ENCODE assay signal across 20 cellular contexts in the genomic region with DNA sequence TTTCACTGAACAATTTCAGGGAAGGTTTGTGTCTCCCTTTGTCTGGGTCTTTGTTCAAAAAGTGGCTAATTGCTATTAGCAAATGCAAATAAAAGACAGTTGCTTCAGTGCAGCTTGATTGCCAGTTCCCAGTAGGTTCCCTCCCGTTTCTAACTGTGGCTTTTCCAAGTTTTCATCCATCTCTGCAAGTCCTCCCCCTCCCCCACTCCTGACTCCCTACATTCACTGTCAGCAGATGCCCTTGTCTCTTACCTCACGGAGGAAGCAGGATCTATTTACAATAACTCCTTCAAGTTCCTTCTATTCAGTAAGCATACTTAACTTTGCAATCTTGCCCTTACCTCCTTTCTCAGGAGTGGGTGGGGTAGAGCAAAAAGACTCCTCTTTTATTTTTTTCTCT. TPM values are rescaled to one million over a fixed set of nuclear protein-coding genes. Genes with fewer than 3 reads are reported as not detected.
DNase-seq lines count a peak whose midpoint lies in the region; ATAC-seq and TF ChIP-seq lines count a peak whose summit lies in the region.
"Had no signal": no experiment of that assay in that cellular context is flagged by ENCODE, and none has a peak within 500 bp of the region (broad histone marks: within the 10 kb centered on the region; RNA-seq: fewer than 3 reads in every experiment).

No MANE protein-coding gene starts in this region.

- H3K36me3 ChIP-seq in GM23338 (ENCODE audit: insufficient read depth) (no peaks in the 10 kb centered on the region), NT2/D1 (ENCODE audit: insufficient read depth, insufficient read length, low read length) (no peaks in the 10 kb centered on the region), neuronal stem cell (replicated peaks in 1 of 2; ENCODE audit: control insufficient read depth in 2 of 2, insufficient read depth in 2 of 2, low read length in 2 of 2) (no peaks in the 10 kb centered on the region)
- H3K36me3 ChIP-seq: adrenal gland, sigmoid colon had no signal

- H3K79me2 ChIP-seq in GM23338 (replicated peaks; ENCODE audit: insufficient read depth), result no peaks in the 10 kb centered on the region

- H3K4me2 ChIP-seq in GM23338, result peak overlapping the region; percentile 66
- no peak overlapping the region for H3K4me2 ChIP-seq in neuronal stem cell (ENCODE audit: insufficient read depth, low read length, poor library complexity, severe bottlenecking)

- H3K9ac ChIP-seq in NT2/D1 (ENCODE audit: insufficient read length, low read depth) (no peak overlapping the region), neuronal stem cell (ENCODE audit: low read depth, low read length, poor library complexity) (no peak overlapping the region)

- no peaks in the 10 kb centered on the region for H3F3A ChIP-seq in GM23338 (replicated peaks; ENCODE audit: low read depth)

- H3K9me3 Mint-ChIP-seq in GM23338, result peaks cover 2% of the 10 kb centered on the region; the same call in 1 of the 3 replicates
- H3K9me3 Mint-ChIP-seq: CD4-positive, alpha-beta memory T cell; natural killer cell treated with Interleukin-12 subunit alpha and Interleukin-12 subunit beta and Interleukin-15 and Interleukin-18, amount 100 ng/mL, for 72 hours had no signal

- no peaks in the 10 kb centered on the region for H4K20me1 ChIP-seq in GM23338 (replicated peaks; ENCODE audit: insufficient read depth)

- no peak overlapping the region for H3K4me3 ChIP-seq in GM23338
- H3K4me3 ChIP-seq in NT2/D1 (ENCODE audit: insufficient read length, low read depth), result no peak overlapping the region
- no peak overlapping the region for H3K4me3 ChIP-seq in fibroblast of mammary gland (ENCODE audit: control insufficient read depth, low read depth, low read length)
- H3K4me3 ChIP-seq in neuronal stem cell (ENCODE audit: low read length in 2 of 2), result no peak overlapping the region
- H3K4me3 ChIP-seq: adrenal gland, sigmoid colon had no signal

- no peak overlapping the region for H2BK15ac ChIP-seq in neuronal stem cell (ENCODE audit: low read length)

- no peak overlapping the region for H4K8ac ChIP-seq in neuronal stem cell (ENCODE audit: low read depth, low read length)

- H2BK5ac ChIP-seq in neuronal stem cell (ENCODE audit: low read length), result no peak overlapping the region

- H3K4me1 Mint-ChIP-seq in GM23338, result peaks cover 40% of the 10 kb centered on the region

- ATAC-seq in GM23338 (peak; percentile 39), HG02981 (IDR thresholded peaks at IDR 0.05; ENCODE audit: unreplicated experiment) (no peak)
- ATAC-seq: left ventricle myocardium superior; natural killer cell treated with Interleukin-12 subunit alpha and Interleukin-12 subunit beta and Interleukin-15 and Interleukin-18, amount 100 ng/mL, for 72 hours had no signal

- H3K9me3 ChIP-seq in NT2/D1 (ENCODE audit: insufficient read depth, low read length) (no peaks in the 10 kb centered on the region), neuronal stem cell (replicated peaks in 1 of 2; ENCODE audit: control insufficient read depth in 2 of 2, insufficient read depth in 1 of 2, low read depth in 1 of 2, low read length in 2 of 2) (no peaks in the 10 kb centered on the region)
- H3K9me3 ChIP-seq: adrenal gland, sigmoid colon had no signal

- TF ChIP-seq CTCF in GM23338 (conservative IDR thresholded peaks at IDR 0.05; ENCODE audit: low read depth in 2 of 2) (no peak), fibroblast of mammary gland (conservative IDR thresholded peaks at IDR 0.05; ENCODE audit: control insufficient read depth, insufficient read depth, low read depth, low read length) (no peak)

- no peak overlapping the region for H2AK5ac ChIP-seq in neuronal stem cell (ENCODE audit: low read depth, low read length)

- DNase-seq in GM23338 (ENCODE audit: low spot score), result peak; percentile 57
- peak; percentile 35 for DNase-seq in NT2/D1 (ENCODE audit: low read depth, low spot score)
- DNase-seq in fibroblast of mammary gland (ENCODE audit: low read depth), result peak; percentile 8
- no peak for DNase-seq in neuronal stem cell (ENCODE audit: low spot score)
- no peak for DNase-seq in COLO668 (lab: John Stamatoyannopoulos, UW; ENCODE audit: unreplicated experiment)
- no peak for DNase-seq in NCI-H1092 (lab: John Stamatoyannopoulos, UW)
- DNase-seq: activated CD4-positive, CD25-positive, alpha-beta regulatory T cell treated with anti-CD3 and anti-CD28 coated beads, Interleukin-2, amount 50 U/mL, for 72 hours; activated T-cell treated with anti-CD3 and anti-CD28 coated beads, Interleukin-2, amount 50 U/mL, for 1 hour; adrenal gland; CD4-positive, alpha-beta memory T cell; cortex of kidney; DND-41; Karpas-422; left ventricle myocardium superior; NCI-H2081 treated with DMSO at 0.1 percent for 48 hours; NCI-H510A; posterior cingulate gyrus; sigmoid colon had no signal

- no peak overlapping the region for H4K91ac ChIP-seq in neuronal stem cell (ENCODE audit: low read depth, low read length, poor library complexity)

- no peaks in the 10 kb centered on the region for H3K79me1 ChIP-seq in neuronal stem cell (ENCODE audit: low read depth, low read length)

- 0 out of 2 replicates have a peak overlapping the region, but pooled peaks have one; percentile 50 for H3K27ac Mint-ChIP-seq in GM23338
- H3K27ac Mint-ChIP-seq: CD4-positive, alpha-beta memory T cell; natural killer cell treated with Interleukin-12 subunit alpha and Interleukin-12 subunit beta and Interleukin-15 and Interleukin-18, amount 100 ng/mL, for 72 hours had no signal

- no CpG with 5 or more reads among the region's 2 CpGs for WGBS in neuronal stem cell (ENCODE audit: extremely low coverage in 2 of 2, insufficient read length in 2 of 2, insufficient replicate concordance in 1 of 2), 2 donors

- H2BK12ac ChIP-seq in neuronal stem cell (ENCODE audit: low read length), result no peak overlapping the region

- no peak overlapping the region; the same call in 2 of the 3 replicates for H3K4me3 Mint-ChIP-seq in GM23338
- H3K4me3 Mint-ChIP-seq: natural killer cell treated with Interleukin-12 subunit alpha and Interleukin-12 subunit beta and Interleukin-15 and Interleukin-18, amount 100 ng/mL, for 72 hours had no signal

- no peaks in the 10 kb centered on the region for H3K9me2 ChIP-seq in GM23338 (ENCODE audit: insufficient read depth)

- no peak overlapping the region for H3K23ac ChIP-seq in neuronal stem cell (ENCODE audit: low read depth, low read length, poor library complexity)

- no peak overlapping the region for H3K18ac ChIP-seq in neuronal stem cell (ENCODE audit: low read length)

- peak overlapping the region; percentile 58; the same call in 1 of the 2 replicates for H2AFZ ChIP-seq in GM23338
- H2AFZ ChIP-seq in neuronal stem cell (ENCODE audit: low read length), result peak overlapping the region; percentile 48

- H3K27me3 Mint-ChIP-seq in GM23338 (ENCODE audit: insufficient read depth, low read depth, poor library complexity), result peaks cover 3% of the 10 kb centered on the region
- H3K27me3 Mint-ChIP-seq: CD4-positive, alpha-beta memory T cell had no signal

- H3K27me3 ChIP-seq in GM23338 (ENCODE audit: insufficient read depth) (no peaks in the 10 kb centered on the region), NT2/D1 (ENCODE audit: insufficient read depth, insufficient read length) (no peaks in the 10 kb centered on the region), neuronal stem cell (ENCODE audit: control insufficient read depth in 3 of 3, insufficient read depth in 3 of 3, low read depth in 1 of 3, low read length in 3 of 3) (no peaks in the 10 kb centered on the region)
- H3K27me3 ChIP-seq: adrenal gland, sigmoid colon had no signal

- H3K36me3 Mint-ChIP-seq in GM23338 (ENCODE audit: low read depth), result no peaks in the 10 kb centered on the region; the same call in 2 of the 3 replicates
- H3K36me3 Mint-ChIP-seq: CD4-positive, alpha-beta memory T cell; natural killer cell treated with Interleukin-12 subunit alpha and Interleukin-12 subunit beta and Interleukin-15 and Interleukin-18, amount 100 ng/mL, for 72 hours had no signal

- peaks cover 28% of the 10 kb centered on the region for H3K4me1 ChIP-seq in GM23338 (ENCODE audit: insufficient read depth)
- no peaks in the 10 kb centered on the region for H3K4me1 ChIP-seq in NT2/D1 (ENCODE audit: insufficient read depth, insufficient read length)
- peaks cover 0 to 3% of the 10 kb centered on the region in 2 donors for H3K4me1 ChIP-seq in neuronal stem cell (ENCODE audit: control insufficient read depth in 2 of 2, insufficient read depth in 1 of 2, low read depth in 1 of 2, low read length in 2 of 2)
- H3K4me1 ChIP-seq: sigmoid colon had no signal

- H3K14ac ChIP-seq in neuronal stem cell (ENCODE audit: low read length), result no peak overlapping the region

- no peak overlapping the region for H3K27ac ChIP-seq in GM23338 (ENCODE audit: low read depth)
- no peak overlapping the region for H3K27ac ChIP-seq in neuronal stem cell (replicated peaks; ENCODE audit: low read length)
- H3K27ac ChIP-seq: adrenal gland, sigmoid colon had no signal

- no peak overlapping the region for H3K4ac ChIP-seq in neuronal stem cell (ENCODE audit: low read length)

- H2BK120ac ChIP-seq in neuronal stem cell (ENCODE audit: low read depth, low read length), result no peak overlapping the region

TF ChIP-seq in GM23338, 12 proteins besides CTCF, POLR2A, EP300 and RAD21 (continues in another document):
- TF ChIP-seq JUNB (IDR thresholded peaks at IDR 0.05; ENCODE audit: unreplicated experiment) (no peak), POLR2AphosphoS5 (IDR thresholded peaks at IDR 0.05; ENCODE audit: low read depth) (no peak), ZNF331 (CRISPR knock-in tag; IDR thresholded peaks at IDR 0.05; ENCODE audit: low read depth) (no peak)

RNA-seq across cellular contexts. Expression of a gene that starts 55.4 kb away (rescaled TPM):
- total RNA-seq in GM23338 (2014; rRNA removed; shearing (Covaris generic)), result not detected in 2 replicates
- not detected in 2 replicates for polyA plus RNA-seq in GM23338 (2016; fragmentation: Nextera tagmentation; extraction: Ambion mirVana)
- not detected for polyA plus RNA-seq in neuronal stem cell (2013, experiment 1 of 2)
- not detected for polyA plus RNA-seq in neuronal stem cell (2013, experiment 2 of 2)
- total RNA-seq: CD4-positive, alpha-beta memory T cell; left ventricle myocardium superior; natural killer cell treated with Interleukin-12 subunit alpha and Interleukin-12 subunit beta and Interleukin-15 and Interleukin-18, amount 100 ng/mL, for 72 hours; sigmoid colon had no signal
- polyA plus RNA-seq: CD4-positive, alpha-beta memory T cell had no signal

Comparison
In these comparisons a context has a peak if more than half of its experiments do, and no peak if none do; other contexts are left out.
1. DNase-seq: peak in GM23338 (single experiment), NT2/D1 (single experiment) and fibroblast of mammary gland (single experiment); none in neuronal stem cell (single experiment), COLO668 (single experiment) and NCI-H1092 (single experiment).